ENCODE assay signal across 10 cellular contexts in genomic region chr1:223341111-223341510, GRCh38. TPM values are rescaled to one million over a fixed set of nuclear protein-coding genes. Genes with fewer than 3 reads are reported as not detected.
DNase-seq lines count a peak whose midpoint lies in the region; ATAC-seq and TF ChIP-seq lines count a peak whose summit lies in the region.
"Had no signal": no experiment of that assay in that cellular context is flagged by ENCODE, and none has a peak within 500 bp of the region (broad histone marks: within the 10 kb centered on the region; RNA-seq: fewer than 3 reads in every experiment).

No MANE protein-coding gene starts in this region.

- no peak for ATAC-seq in HG03039 (IDR thresholded peaks at IDR 0.05; ENCODE audit: unreplicated experiment)
- ATAC-seq in HG02759 (IDR thresholded peaks at IDR 0.05; ENCODE audit: unreplicated experiment): no peak

- no peaks in the 10 kb centered on the region for H3K4me1 ChIP-seq in mammary epithelial cell (ENCODE audit: insufficient read depth, low read length)

- H3K4me3 ChIP-seq in mammary epithelial cell (replicated peaks in 1 of 3; ENCODE audit: insufficient read depth in 1 of 3, low read depth in 2 of 3, low read length in 3 of 3) (no peak overlapping the region), kidney epithelial cell (ENCODE audit: low read depth, low read length) (no peak overlapping the region)

- WGBS in mammary epithelial cell (ENCODE audit: low coverage, missing lambda C conversion rate): 60% methylated on average over 1 of the region's 7 CpGs

- H3K79me2 ChIP-seq in mammary epithelial cell (ENCODE audit: insufficient read depth, low read length): no peaks in the 10 kb centered on the region

- H3K4me2 ChIP-seq in mammary epithelial cell (ENCODE audit: insufficient read depth, low read depth, low read length): no peak overlapping the region

- H3K27ac ChIP-seq in mammary epithelial cell (ENCODE audit: insufficient read depth, low read depth, low read length): no peak overlapping the region

- intact Hi-C loops in mammary epithelial cell (cut with micrococcal nuclease): loop anchor here (5.0 kb wide), 1 partner anchor 164 kb away; no protein-coding TSS in a partner anchor

- H2AFZ ChIP-seq in mammary epithelial cell (ENCODE audit: low read depth, low read length): no peak overlapping the region

- H4K20me1 ChIP-seq in mammary epithelial cell (ENCODE audit: insufficient read depth, low read length): no peaks in the 10 kb centered on the region

- dilution Hi-C loops in mammary epithelial cell (cut with HindIII; ENCODE audit: low sequenced_read_pairs): no loop called here

- DNase-seq in Ammon's horn (ENCODE audit: low spot score) (peak; percentile 74), NCI-H2171 treated with DMSO at 0.1 percent for 48 hours (lab: John Stamatoyannopoulos, UW) (peak; percentile 83), mammary epithelial cell (peak; percentile 18), kidney epithelial cell (ENCODE audit: low read depth) (peak; percentile 57), KG1 (lab: John Stamatoyannopoulos, UW) (no peak)
- no peak for DNase-seq in activated effector memory CD4-positive, alpha-beta T cell treated with anti-CD3 and anti-CD28 coated beads, Interleukin-2, amount 50 U/mL, for 16 hours
- DNase-seq: NCI-H187 treated with DMSO at 0.1 percent for 48 hours had no signal

- H3K36me3 ChIP-seq in mammary epithelial cell (ENCODE audit: insufficient read depth, low read length): no peaks in the 10 kb centered on the region
- no peaks in the 10 kb centered on the region for H3K36me3 ChIP-seq in kidney epithelial cell (ENCODE audit: control insufficient read depth, insufficient read depth, low read length)

- no peaks in the 10 kb centered on the region for H3K9me3 ChIP-seq in mammary epithelial cell (replicated peaks; ENCODE audit: insufficient read depth, low read length)

- TF ChIP-seq CTCF in mammary epithelial cell (conservative IDR thresholded peaks at IDR 0.05 in 1 of 2, IDR thresholded peaks at IDR 0.05 in 1 of 2; ENCODE audit: extremely low read depth in 1 of 2, insufficient read depth in 1 of 2, low read depth in 1 of 2, low read length in 2 of 2) (no peak), kidney epithelial cell (IDR thresholded peaks at IDR 0.05; ENCODE audit: insufficient read depth, low read length, poor library complexity, severe bottlenecking) (no peak)

- BruUV-seq in mammary epithelial cell (replicated peaks; lab: Mats Ljungman, UMichigan): no TSS peak

- H3K27me3 ChIP-seq in mammary epithelial cell (ENCODE audit: insufficient read depth, low read length): peaks cover 4% of the 10 kb centered on the region
- H3K27me3 ChIP-seq in kidney epithelial cell (ENCODE audit: control insufficient read depth, insufficient read depth, low read length): no peaks in the 10 kb centered on the region

- in situ Hi-C loops in mammary epithelial cell (cut with MboI; ENCODE audit: low sequenced_read_pairs in 2 of 2): no loop called here

- CTCF ChIA-PET in mammary epithelial cell (lab: Charles Lee; ENCODE audit: low non-redundant PET): interaction anchor here (0.7 kb wide), 1 partner anchor 15 kb away, joined by 3 read pairs; no protein-coding TSS in a partner anchor

- H3K9ac ChIP-seq in mammary epithelial cell (ENCODE audit: insufficient read depth, low read length): no peak overlapping the region

RNA-seq across cellular contexts. Expression of gene SUSD4, which starts 22.9 kb away (rescaled TPM):
- total RNA-seq in mammary epithelial cell: 1 to 10 TPM; 2.3 to 5.7 TPM
- polyA plus RNA-seq in mammary epithelial cell: 5.8 TPM
- 15.6 TPM for polyA minus RNA-seq in mammary epithelial cell
- total RNA-seq in kidney epithelial cell: 0.84 and 1.8 TPM in 2 replicates
- total RNA-seq: pulmonary artery endothelial cell had no signal

RNA-seq across cellular contexts. Expression of gene CCDC185, which starts 52.1 kb away (rescaled TPM):
- not detected for total RNA-seq in mammary epithelial cell
- not detected for polyA plus RNA-seq in mammary epithelial cell
- not detected for polyA minus RNA-seq in mammary epithelial cell
- total RNA-seq in kidney epithelial cell: not detected in 2 replicates
- total RNA-seq: pulmonary artery endothelial cell had no signal

Comparison
In these comparisons a context has a peak if more than half of its experiments do, and no peak if none do; other contexts are left out.
1. DNase-seq: peak in Ammon's horn (single experiment), NCI-H2171 treated with DMSO at 0.1 percent for 48 hours (single experiment), mammary epithelial cell (single experiment) and kidney epithelial cell (single experiment); none in activated effector memory CD4-positive, alpha-beta T cell treated with anti-CD3 and anti-CD28 coated beads, Interleukin-2, amount 50 U/mL, for 16 hours (single experiment) and KG1 (single experiment).